11 cellular contexts compared by ENCODE assay signal in genomic region chr4:137647375-137647774, GRCh38.
A peak's percentile ranks its signal among the peaks of the same experiment; 100 is the strongest.
DNase-seq lines count a peak whose midpoint lies in the region; ATAC-seq lines count a peak whose summit lies in the region.
"Had no signal": no experiment of that assay in that cellular context is flagged by ENCODE, and none has a peak within 500 bp of the region (broad histone marks: within the 10 kb centered on the region; RNA-seq: fewer than 3 reads in every experiment).

No MANE protein-coding gene starts in this region.

- intact Hi-C loops in activated T-helper 1 cell treated with anti-CD3 and anti-CD28 coated beads, Interleukin-12 subunit alpha, Interleukin-12 subunit beta, Interleukin-2, Interleukin-4 antibody, amounts not matched to agents 30 ng/mL and 10 ng/mL and 1 ng/mL, durations not matched to agents 14 hours and 24 hours and 36 hours (cut with micrococcal nuclease), result no loop called here

- no peaks in the 10 kb centered on the region for H3K36me3 Mint-ChIP-seq in activated T-helper 1 cell treated with anti-CD3 and anti-CD28 coated beads, Interleukin-12 subunit alpha, Interleukin-12 subunit beta, Interleukin-2, Interleukin-4 antibody, amounts not matched to agents 30 ng/mL and 10 ng/mL and 1 ng/mL, durations not matched to agents 14 hours and 24 hours and 36 hours (ENCODE audit: low read depth)

- no peaks in the 10 kb centered on the region for H3K4me1 Mint-ChIP-seq in activated T-helper 1 cell treated with anti-CD3 and anti-CD28 coated beads, Interleukin-12 subunit alpha, Interleukin-12 subunit beta, Interleukin-2, Interleukin-4 antibody, amounts not matched to agents 30 ng/mL and 10 ng/mL and 1 ng/mL, durations not matched to agents 14 hours and 24 hours and 36 hours (ENCODE audit: low read depth)

- no peaks in the 10 kb centered on the region for H3K9me3 Mint-ChIP-seq in activated T-helper 1 cell treated with anti-CD3 and anti-CD28 coated beads, Interleukin-12 subunit alpha, Interleukin-12 subunit beta, Interleukin-2, Interleukin-4 antibody, amounts not matched to agents 30 ng/mL and 10 ng/mL and 1 ng/mL, durations not matched to agents 14 hours and 24 hours and 36 hours

- peak; percentile 81 for ATAC-seq in GM18508 (IDR thresholded peaks at IDR 0.05; ENCODE audit: insufficient read depth, unreplicated experiment)
- peak; percentile 86 for ATAC-seq in GM19468 (IDR thresholded peaks at IDR 0.05; ENCODE audit: extremely low read depth, unreplicated experiment)
- peak; percentile 94 for ATAC-seq in HG02938 (IDR thresholded peaks at IDR 0.05; ENCODE audit: unreplicated experiment)
- peak; percentile 76 for ATAC-seq in HG03571 (IDR thresholded peaks at IDR 0.05; ENCODE audit: unreplicated experiment)
- no peak for ATAC-seq in GM21825 (IDR thresholded peaks at IDR 0.05; ENCODE audit: unreplicated experiment)

- H3K27ac Mint-ChIP-seq in activated T-helper 1 cell treated with anti-CD3 and anti-CD28 coated beads, Interleukin-12 subunit alpha, Interleukin-12 subunit beta, Interleukin-2, Interleukin-4 antibody, amounts not matched to agents 30 ng/mL and 10 ng/mL and 1 ng/mL, durations not matched to agents 14 hours and 24 hours and 36 hours, result no peak overlapping the region

- no peak overlapping the region for H3K4me3 Mint-ChIP-seq in activated T-helper 1 cell treated with anti-CD3 and anti-CD28 coated beads, Interleukin-12 subunit alpha, Interleukin-12 subunit beta, Interleukin-2, Interleukin-4 antibody, amounts not matched to agents 30 ng/mL and 10 ng/mL and 1 ng/mL, durations not matched to agents 14 hours and 24 hours and 36 hours
- H3K4me3 Mint-ChIP-seq: neural crest cell had no signal

- H3K27me3 Mint-ChIP-seq in activated T-helper 1 cell treated with anti-CD3 and anti-CD28 coated beads, Interleukin-12 subunit alpha, Interleukin-12 subunit beta, Interleukin-2, Interleukin-4 antibody, amounts not matched to agents 30 ng/mL and 10 ng/mL and 1 ng/mL, durations not matched to agents 14 hours and 24 hours and 36 hours (ENCODE audit: insufficient read depth), result no peaks in the 10 kb centered on the region

- DNase-seq in activated gamma-delta T cell (lab: John Stamatoyannopoulos, UW) (no peak), KG1 (lab: John Stamatoyannopoulos, UW) (no peak)
- DNase-seq in activated T-helper 1 cell treated with anti-CD3 and anti-CD28 coated beads, Interleukin-12 subunit alpha, Interleukin-12 subunit beta, Interleukin-2, Interleukin-4 antibody, amounts not matched to agents 30 ng/mL and 10 ng/mL and 1 ng/mL, durations not matched to agents 14 hours and 24 hours and 36 hours (ENCODE audit: low spot score), result no peak
- DNase-seq: AML-193, GM23248 had no signal
